In the genomic region with DNA sequence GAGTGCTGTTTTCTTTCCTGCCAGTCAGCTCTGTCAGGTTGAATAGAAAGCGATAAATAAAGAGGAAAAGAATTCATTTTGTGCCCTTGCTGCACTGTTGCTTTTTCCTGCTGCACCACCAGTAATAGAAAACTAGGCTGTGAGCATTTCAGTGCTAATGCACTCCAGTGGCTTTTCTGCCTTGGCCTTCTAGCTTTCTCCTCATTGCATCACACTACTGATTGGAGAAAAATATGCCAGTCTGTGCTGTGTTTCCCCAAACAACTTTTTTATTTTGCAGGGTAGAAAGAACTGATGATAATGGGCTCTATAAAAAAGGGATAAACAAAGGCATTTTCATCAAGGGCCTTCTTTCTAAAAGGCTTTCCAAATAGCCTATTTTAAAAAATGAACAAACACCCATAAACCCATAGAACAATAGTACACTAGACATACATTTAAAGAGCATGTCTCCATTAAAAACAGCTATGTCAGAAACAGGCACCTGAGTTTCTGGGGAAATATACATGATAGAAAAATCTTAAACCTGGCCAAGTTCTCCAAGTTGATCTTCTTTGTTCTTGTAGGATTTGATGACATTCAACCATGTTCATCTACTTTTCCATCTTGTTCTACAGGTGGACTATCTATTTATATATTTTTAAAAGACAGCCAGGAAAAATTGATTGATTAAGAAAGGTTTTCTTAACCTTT, we compare ENCODE assay signal across 1 cellular context.
TF ChIP-seq lines count a peak whose summit lies in the region.

No MANE protein-coding gene starts in this region.

TF ChIP-seq in K562, 482 proteins besides CTCF, POLR2A, EP300 and RAD21 (continued from another document and continues in another):
- TF ChIP-seq, protein P1, sequence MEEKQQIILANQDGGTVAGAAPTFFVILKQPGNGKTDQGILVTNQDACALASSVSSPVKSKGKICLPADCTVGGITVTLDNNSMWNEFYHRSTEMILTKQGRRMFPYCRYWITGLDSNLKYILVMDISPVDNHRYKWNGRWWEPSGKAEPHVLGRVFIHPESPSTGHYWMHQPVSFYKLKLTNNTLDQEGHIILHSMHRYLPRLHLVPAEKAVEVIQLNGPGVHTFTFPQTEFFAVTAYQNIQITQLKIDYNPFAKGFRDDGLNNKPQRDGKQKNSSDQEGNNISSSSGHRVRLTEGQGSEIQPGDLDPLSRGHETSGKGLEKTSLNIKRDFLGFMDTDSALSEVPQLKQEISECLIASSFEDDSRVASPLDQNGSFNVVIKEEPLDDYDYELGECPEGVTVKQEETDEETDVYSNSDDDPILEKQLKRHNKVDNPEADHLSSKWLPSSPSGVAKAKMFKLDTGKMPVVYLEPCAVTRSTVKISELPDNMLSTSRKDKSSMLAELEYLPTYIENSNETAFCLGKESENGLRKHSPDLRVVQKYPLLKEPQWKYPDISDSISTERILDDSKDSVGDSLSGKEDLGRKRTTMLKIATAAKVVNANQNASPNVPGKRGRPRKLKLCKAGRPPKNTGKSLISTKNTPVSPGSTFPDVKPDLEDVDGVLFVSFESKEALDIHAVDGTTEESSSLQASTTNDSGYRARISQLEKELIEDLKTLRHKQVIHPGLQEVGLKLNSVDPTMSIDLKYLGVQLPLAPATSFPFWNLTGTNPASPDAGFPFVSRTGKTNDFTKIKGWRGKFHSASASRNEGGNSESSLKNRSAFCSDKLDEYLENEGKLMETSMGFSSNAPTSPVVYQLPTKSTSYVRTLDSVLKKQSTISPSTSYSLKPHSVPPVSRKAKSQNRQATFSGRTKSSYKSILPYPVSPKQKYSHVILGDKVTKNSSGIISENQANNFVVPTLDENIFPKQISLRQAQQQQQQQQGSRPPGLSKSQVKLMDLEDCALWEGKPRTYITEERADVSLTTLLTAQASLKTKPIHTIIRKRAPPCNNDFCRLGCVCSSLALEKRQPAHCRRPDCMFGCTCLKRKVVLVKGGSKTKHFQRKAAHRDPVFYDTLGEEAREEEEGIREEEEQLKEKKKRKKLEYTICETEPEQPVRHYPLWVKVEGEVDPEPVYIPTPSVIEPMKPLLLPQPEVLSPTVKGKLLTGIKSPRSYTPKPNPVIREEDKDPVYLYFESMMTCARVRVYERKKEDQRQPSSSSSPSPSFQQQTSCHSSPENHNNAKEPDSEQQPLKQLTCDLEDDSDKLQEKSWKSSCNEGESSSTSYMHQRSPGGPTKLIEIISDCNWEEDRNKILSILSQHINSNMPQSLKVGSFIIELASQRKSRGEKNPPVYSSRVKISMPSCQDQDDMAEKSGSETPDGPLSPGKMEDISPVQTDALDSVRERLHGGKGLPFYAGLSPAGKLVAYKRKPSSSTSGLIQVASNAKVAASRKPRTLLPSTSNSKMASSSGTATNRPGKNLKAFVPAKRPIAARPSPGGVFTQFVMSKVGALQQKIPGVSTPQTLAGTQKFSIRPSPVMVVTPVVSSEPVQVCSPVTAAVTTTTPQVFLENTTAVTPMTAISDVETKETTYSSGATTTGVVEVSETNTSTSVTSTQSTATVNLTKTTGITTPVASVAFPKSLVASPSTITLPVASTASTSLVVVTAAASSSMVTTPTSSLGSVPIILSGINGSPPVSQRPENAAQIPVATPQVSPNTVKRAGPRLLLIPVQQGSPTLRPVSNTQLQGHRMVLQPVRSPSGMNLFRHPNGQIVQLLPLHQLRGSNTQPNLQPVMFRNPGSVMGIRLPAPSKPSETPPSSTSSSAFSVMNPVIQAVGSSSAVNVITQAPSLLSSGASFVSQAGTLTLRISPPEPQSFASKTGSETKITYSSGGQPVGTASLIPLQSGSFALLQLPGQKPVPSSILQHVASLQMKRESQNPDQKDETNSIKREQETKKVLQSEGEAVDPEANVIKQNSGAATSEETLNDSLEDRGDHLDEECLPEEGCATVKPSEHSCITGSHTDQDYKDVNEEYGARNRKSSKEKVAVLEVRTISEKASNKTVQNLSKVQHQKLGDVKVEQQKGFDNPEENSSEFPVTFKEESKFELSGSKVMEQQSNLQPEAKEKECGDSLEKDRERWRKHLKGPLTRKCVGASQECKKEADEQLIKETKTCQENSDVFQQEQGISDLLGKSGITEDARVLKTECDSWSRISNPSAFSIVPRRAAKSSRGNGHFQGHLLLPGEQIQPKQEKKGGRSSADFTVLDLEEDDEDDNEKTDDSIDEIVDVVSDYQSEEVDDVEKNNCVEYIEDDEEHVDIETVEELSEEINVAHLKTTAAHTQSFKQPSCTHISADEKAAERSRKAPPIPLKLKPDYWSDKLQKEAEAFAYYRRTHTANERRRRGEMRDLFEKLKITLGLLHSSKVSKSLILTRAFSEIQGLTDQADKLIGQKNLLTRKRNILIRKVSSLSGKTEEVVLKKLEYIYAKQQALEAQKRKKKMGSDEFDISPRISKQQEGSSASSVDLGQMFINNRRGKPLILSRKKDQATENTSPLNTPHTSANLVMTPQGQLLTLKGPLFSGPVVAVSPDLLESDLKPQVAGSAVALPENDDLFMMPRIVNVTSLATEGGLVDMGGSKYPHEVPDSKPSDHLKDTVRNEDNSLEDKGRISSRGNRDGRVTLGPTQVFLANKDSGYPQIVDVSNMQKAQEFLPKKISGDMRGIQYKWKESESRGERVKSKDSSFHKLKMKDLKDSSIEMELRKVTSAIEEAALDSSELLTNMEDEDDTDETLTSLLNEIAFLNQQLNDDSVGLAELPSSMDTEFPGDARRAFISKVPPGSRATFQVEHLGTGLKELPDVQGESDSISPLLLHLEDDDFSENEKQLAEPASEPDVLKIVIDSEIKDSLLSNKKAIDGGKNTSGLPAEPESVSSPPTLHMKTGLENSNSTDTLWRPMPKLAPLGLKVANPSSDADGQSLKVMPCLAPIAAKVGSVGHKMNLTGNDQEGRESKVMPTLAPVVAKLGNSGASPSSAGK (IDR thresholded peaks at IDR 0.05) = no peak
- TF ChIP-seq, protein P2, sequence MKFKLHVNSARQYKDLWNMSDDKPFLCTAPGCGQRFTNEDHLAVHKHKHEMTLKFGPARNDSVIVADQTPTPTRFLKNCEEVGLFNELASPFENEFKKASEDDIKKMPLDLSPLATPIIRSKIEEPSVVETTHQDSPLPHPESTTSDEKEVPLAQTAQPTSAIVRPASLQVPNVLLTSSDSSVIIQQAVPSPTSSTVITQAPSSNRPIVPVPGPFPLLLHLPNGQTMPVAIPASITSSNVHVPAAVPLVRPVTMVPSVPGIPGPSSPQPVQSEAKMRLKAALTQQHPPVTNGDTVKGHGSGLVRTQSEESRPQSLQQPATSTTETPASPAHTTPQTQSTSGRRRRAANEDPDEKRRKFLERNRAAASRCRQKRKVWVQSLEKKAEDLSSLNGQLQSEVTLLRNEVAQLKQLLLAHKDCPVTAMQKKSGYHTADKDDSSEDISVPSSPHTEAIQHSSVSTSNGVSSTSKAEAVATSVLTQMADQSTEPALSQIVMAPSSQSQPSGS (CRISPR knock-in tag; IDR thresholded peaks at IDR 0.05) = no peak
- TF ChIP-seq, protein P3, sequence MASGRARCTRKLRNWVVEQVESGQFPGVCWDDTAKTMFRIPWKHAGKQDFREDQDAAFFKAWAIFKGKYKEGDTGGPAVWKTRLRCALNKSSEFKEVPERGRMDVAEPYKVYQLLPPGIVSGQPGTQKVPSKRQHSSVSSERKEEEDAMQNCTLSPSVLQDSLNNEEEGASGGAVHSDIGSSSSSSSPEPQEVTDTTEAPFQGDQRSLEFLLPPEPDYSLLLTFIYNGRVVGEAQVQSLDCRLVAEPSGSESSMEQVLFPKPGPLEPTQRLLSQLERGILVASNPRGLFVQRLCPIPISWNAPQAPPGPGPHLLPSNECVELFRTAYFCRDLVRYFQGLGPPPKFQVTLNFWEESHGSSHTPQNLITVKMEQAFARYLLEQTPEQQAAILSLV (tag; IDR thresholded peaks at IDR 0.05) = no peak
- no peak for TF ChIP-seq FOSL1 (tag; conservative IDR thresholded peaks at IDR 0.05)
- TF ChIP-seq, protein P4, sequence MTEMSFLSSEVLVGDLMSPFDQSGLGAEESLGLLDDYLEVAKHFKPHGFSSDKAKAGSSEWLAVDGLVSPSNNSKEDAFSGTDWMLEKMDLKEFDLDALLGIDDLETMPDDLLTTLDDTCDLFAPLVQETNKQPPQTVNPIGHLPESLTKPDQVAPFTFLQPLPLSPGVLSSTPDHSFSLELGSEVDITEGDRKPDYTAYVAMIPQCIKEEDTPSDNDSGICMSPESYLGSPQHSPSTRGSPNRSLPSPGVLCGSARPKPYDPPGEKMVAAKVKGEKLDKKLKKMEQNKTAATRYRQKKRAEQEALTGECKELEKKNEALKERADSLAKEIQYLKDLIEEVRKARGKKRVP (CRISPR knock-in tag; IDR thresholded peaks at IDR 0.05) = peak; percentile 92
- no peak for TF ChIP-seq POLR2G (IDR thresholded peaks at IDR 0.05; ENCODE audit: low read depth, low read length)
- no peak for TF ChIP-seq MED1 (CRISPR knock-in tag; IDR thresholded peaks at IDR 0.05; ENCODE audit: borderline replicate concordance)
- TF ChIP-seq, protein P5, sequence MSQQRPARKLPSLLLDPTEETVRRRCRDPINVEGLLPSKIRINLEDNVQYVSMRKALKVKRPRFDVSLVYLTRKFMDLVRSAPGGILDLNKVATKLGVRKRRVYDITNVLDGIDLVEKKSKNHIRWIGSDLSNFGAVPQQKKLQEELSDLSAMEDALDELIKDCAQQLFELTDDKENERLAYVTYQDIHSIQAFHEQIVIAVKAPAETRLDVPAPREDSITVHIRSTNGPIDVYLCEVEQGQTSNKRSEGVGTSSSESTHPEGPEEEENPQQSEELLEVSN (IDR thresholded peaks at IDR 0.05; ENCODE audit: borderline replicate concordance in 1 of 2, extremely low read depth in 1 of 2, insufficient read depth in 1 of 2, insufficient read length in 1 of 2, low read depth in 1 of 2, low read length in 1 of 2, poor library complexity in 1 of 2, severe bottlenecking in 1 of 2) = no peak
- no peak for TF ChIP-seq HNRNPK (IDR thresholded peaks at IDR 0.05; ENCODE audit: low read depth, low read length, poor library complexity, severe bottlenecking)
- TF ChIP-seq CTBP1 (IDR thresholded peaks at IDR 0.05; ENCODE audit: borderline replicate concordance) = no peak
- no peak for TF ChIP-seq HMG20A (CRISPR knock-in tag; conservative IDR thresholded peaks at IDR 0.05)
- 0 out of 2 replicates have a peak, but pooled peaks have one; percentile 28 for TF ChIP-seq ZSCAN32 (CRISPR knock-in tag; IDR thresholded peaks at IDR 0.05)
- no peak for TF ChIP-seq GTF2F1 (IDR thresholded peaks at IDR 0.05; ENCODE audit: low read depth, low read length)
- TF ChIP-seq, protein P6, sequence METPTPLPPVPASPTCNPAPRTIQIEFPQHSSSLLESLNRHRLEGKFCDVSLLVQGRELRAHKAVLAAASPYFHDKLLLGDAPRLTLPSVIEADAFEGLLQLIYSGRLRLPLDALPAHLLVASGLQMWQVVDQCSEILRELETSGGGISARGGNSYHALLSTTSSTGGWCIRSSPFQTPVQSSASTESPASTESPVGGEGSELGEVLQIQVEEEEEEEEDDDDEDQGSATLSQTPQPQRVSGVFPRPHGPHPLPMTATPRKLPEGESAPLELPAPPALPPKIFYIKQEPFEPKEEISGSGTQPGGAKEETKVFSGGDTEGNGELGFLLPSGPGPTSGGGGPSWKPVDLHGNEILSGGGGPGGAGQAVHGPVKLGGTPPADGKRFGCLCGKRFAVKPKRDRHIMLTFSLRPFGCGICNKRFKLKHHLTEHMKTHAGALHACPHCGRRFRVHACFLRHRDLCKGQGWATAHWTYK (CRISPR knock-in tag; IDR thresholded peaks at IDR 0.05) = 0 out of 2 replicates have a peak, but pooled peaks have one; percentile 23
- no peak for TF ChIP-seq NFATC3 (IDR thresholded peaks at IDR 0.05)
- TF ChIP-seq ZNF444 (CRISPR knock-in tag; IDR thresholded peaks at IDR 0.05) = no peak
- TF ChIP-seq, protein P7, sequence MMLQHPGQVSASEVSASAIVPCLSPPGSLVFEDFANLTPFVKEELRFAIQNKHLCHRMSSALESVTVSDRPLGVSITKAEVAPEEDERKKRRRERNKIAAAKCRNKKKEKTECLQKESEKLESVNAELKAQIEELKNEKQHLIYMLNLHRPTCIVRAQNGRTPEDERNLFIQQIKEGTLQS (IDR thresholded peaks at IDR 0.05) = peak; percentile 57; the same call in 1 of the 2 replicates
- TF ChIP-seq, protein P7 (CRISPR knock-in tag; conservative IDR thresholded peaks at IDR 0.05) = no peak
- no peak for TF ChIP-seq FOXJ3 (CRISPR knock-in tag; IDR thresholded peaks at IDR 0.05)
- TF ChIP-seq NR2C2 (CRISPR knock-in tag; IDR thresholded peaks at IDR 0.05) = no peak
- TF ChIP-seq NR2C2 (tag; IDR thresholded peaks at IDR 0.05) = no peak; the same call in 1 of the 2 replicates
- TF ChIP-seq ATF7 (IDR thresholded peaks at IDR 0.05) = peak; percentile 24; the same call in 1 of the 2 replicates
- peak; percentile 93 for TF ChIP-seq ZNF175 (CRISPR knock-in tag; IDR thresholded peaks at IDR 0.05; ENCODE audit: low read depth)
- no peak for TF ChIP-seq TRIM28 (IDR thresholded peaks at IDR 0.05)
- TF ChIP-seq NCOA4 (IDR thresholded peaks at IDR 0.05; ENCODE audit: partially characterized antibody) = no peak
- no peak for TF ChIP-seq LCOR (CRISPR knock-in tag; IDR thresholded peaks at IDR 0.05)
- TF ChIP-seq SIRT6 (IDR thresholded peaks at IDR 0.05; ENCODE audit: low read depth, low read length) = no peak
- no peak for TF ChIP-seq PHB2 (IDR thresholded peaks at IDR 0.05; ENCODE audit: low read depth)
- TF ChIP-seq, protein P8, sequence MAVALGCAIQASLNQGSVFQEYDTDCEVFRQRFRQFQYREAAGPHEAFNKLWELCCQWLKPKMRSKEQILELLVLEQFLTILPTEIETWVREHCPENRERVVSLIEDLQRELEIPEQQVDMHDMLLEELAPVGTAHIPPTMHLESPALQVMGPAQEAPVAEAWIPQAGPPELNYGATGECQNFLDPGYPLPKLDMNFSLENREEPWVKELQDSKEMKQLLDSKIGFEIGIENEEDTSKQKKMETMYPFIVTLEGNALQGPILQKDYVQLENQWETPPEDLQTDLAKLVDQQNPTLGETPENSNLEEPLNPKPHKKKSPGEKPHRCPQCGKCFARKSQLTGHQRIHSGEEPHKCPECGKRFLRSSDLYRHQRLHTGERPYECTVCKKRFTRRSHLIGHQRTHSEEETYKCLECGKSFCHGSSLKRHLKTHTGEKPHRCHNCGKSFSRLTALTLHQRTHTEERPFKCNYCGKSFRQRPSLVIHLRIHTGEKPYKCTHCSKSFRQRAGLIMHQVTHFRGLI (CRISPR knock-in tag; IDR thresholded peaks at IDR 0.05) = peak; percentile 47; the same call in 1 of the 2 replicates
- TF ChIP-seq SNIP1 (IDR thresholded peaks at IDR 0.05; ENCODE audit: low read depth) = no peak
- peak; percentile 25; the same call in 1 of the 2 replicates for TF ChIP-seq BCL6 (CRISPR knock-in tag; IDR thresholded peaks at IDR 0.05)
- TF ChIP-seq HNRNPH1 (optimal IDR thresholded peaks at IDR 0.05; ENCODE audit: low read depth, low read length) = no peak
- TF ChIP-seq CHD2 (IDR thresholded peaks at IDR 0.05; ENCODE audit: low read depth, low read length) = no peak
- peak in 1 of 2 experiments; percentile 57; a peak in 2 of 4 replicates for TF ChIP-seq TRIM24 (IDR thresholded peaks at IDR 0.05)
- TF ChIP-seq ZNF584 (CRISPR knock-in tag; IDR thresholded peaks at IDR 0.05; ENCODE audit: low read depth) = peak; percentile 61; the same call in 1 of the 2 replicates
- TF ChIP-seq BHLHE40 (IDR thresholded peaks at IDR 0.05; ENCODE audit: low read length) = no peak
- TF ChIP-seq RBM22 (IDR thresholded peaks at IDR 0.05; ENCODE audit: low read depth, low read length, poor library complexity, severe bottlenecking) = no peak
- TF ChIP-seq CEBPG (CRISPR knock-in tag; IDR thresholded peaks at IDR 0.05) = peak; percentile 53
- TF ChIP-seq CEBPG (tag; conservative IDR thresholded peaks at IDR 0.05 in 1 of 2, IDR thresholded peaks at IDR 0.05 in 1 of 2) = peak; percentile 87 to 91
- TF ChIP-seq PCBP1 (IDR thresholded peaks at IDR 0.05; ENCODE audit: low read depth, low read length, poor library complexity, severe bottlenecking) = no peak
- no peak for TF ChIP-seq ZNF780A (CRISPR knock-in tag; IDR thresholded peaks at IDR 0.05)
- TF ChIP-seq ZBTB8A (IDR thresholded peaks at IDR 0.05; ENCODE audit: partially characterized antibody) = no peak
